9 cellular contexts compared by ENCODE assay signal in genomic region chr14:51507556-51508511, GRCh38.
DNase-seq lines count a peak whose midpoint lies in the region; ATAC-seq and TF ChIP-seq lines count a peak whose summit lies in the region.
"Had no signal": no experiment of that assay in that cellular context is flagged by ENCODE, and none has a peak within 500 bp of the region (broad histone marks: within the 10 kb centered on the region; RNA-seq: fewer than 3 reads in every experiment).

No MANE protein-coding gene starts in this region.

- H3K9me3 ChIP-seq in subcutaneous abdominal adipose tissue (ENCODE audit: control insufficient read depth in 5 of 5, low read length in 5 of 5) = no peaks in the 10 kb centered on the region

- in situ Hi-C loops in ACHN (cut with HindIII; ENCODE audit: low pct_ligation_motif_present, low pct_unique_long_range_greater_than_20kb, low sequenced_read_pairs) = no loop called here

- H3K27me3 ChIP-seq in subcutaneous abdominal adipose tissue (ENCODE audit: control insufficient read depth in 5 of 5, insufficient read depth in 4 of 5, low read length in 5 of 5) = peaks cover 0 to 10% (median 4%) of the 10 kb centered on the region in 5 donors

- H3K9ac ChIP-seq in subcutaneous abdominal adipose tissue (ENCODE audit: low read length in 5 of 5) = peak overlapping the region in 1 of 5 donors; percentile 41

- peak overlapping the region; percentile 42 for H3K27ac ChIP-seq in angular gyrus (ENCODE audit: low read depth, low read length)
- peak overlapping the region; percentile 37 for H3K27ac ChIP-seq in subcutaneous abdominal adipose tissue (ENCODE audit: low read depth, low read length)

- DNase-seq in HFF-Myc (ENCODE audit: extremely low read depth, low read depth) = peak; percentile 54
- peak in 50 of 51 donors; percentile 5 to 86 (median 55) for DNase-seq in hypothalamus (lab: John Stamatoyannopoulos, UW)
- no peak for DNase-seq in activated naive CD4-positive, alpha-beta T cell (lab: John Stamatoyannopoulos, UW)
- no peak for DNase-seq in ACHN
- DNase-seq: T-helper 17 cell had no signal

- no peak overlapping the region for H3K4me3 ChIP-seq in HFF-Myc (replicated peaks; ENCODE audit: low read depth, low read length)
- no peak overlapping the region for H3K4me3 ChIP-seq in subcutaneous abdominal adipose tissue (ENCODE audit: low read depth in 1 of 5, low read length in 5 of 5)

- no peak for TF ChIP-seq CTCF in HFF-Myc (IDR thresholded peaks at IDR 0.05; ENCODE audit: low read depth, low read length, missing control alignments)

- ATAC-seq in GM21717 (IDR thresholded peaks at IDR 0.05; ENCODE audit: unreplicated experiment) (no peak), GM19455 (IDR thresholded peaks at IDR 0.05; ENCODE audit: unreplicated experiment) (no peak)
- ATAC-seq: T-helper 17 cell had no signal

- H3K4me1 ChIP-seq in subcutaneous abdominal adipose tissue (ENCODE audit: control insufficient read depth in 5 of 5, insufficient read depth in 5 of 5, low read length in 5 of 5) = peaks cover 1 to 18% (median 15%) of the 10 kb centered on the region in 5 donors

- no peaks in the 10 kb centered on the region for H3K36me3 ChIP-seq in subcutaneous abdominal adipose tissue (ENCODE audit: control insufficient read depth in 5 of 5, insufficient read depth in 5 of 5, low read length in 5 of 5)

Comparison
In these comparisons a context has a peak if more than half of its experiments do, and no peak if none do; other contexts are left out.
1. DNase-seq: peak in HFF-Myc (single experiment) and hypothalamus (50 of 51); none in activated naive CD4-positive, alpha-beta T cell (0 of 4) and ACHN (single experiment).